ENCODE assay signal across 37 cellular contexts in genomic region chr16:1501630-1502029, GRCh38. TPM values are rescaled to one million over a fixed set of nuclear protein-coding genes. Genes with fewer than 3 reads are reported as not detected.
"Had no signal": no experiment of that assay in that cellular context is flagged by ENCODE, and none has a peak within 500 bp of the region (broad histone marks: within the 10 kb centered on the region; RNA-seq: fewer than 3 reads in every experiment).

No MANE protein-coding gene starts in this region.

- H3K27me3 ChIP-seq: adrenal gland, body of pancreas, brain microvascular endothelial cell, breast epithelium had no signal

- H3K9me3 ChIP-seq: adrenal gland, body of pancreas, breast epithelium had no signal

- FAIRE-seq: astrocyte, TTC549 had no signal

- ATAC-seq: activated CD8-positive, alpha-beta T cell treated with anti-CD3 and anti-CD28 coated beads for 36 hours; activated naive CD4-positive, alpha-beta T cell treated with anti-CD3 and anti-CD28 coated beads, Interleukin-2, amount 50 U/mL, for 72 hours; activated T-cell treated with anti-CD3 and anti-CD28 coated beads, Interleukin-2, amount 50 U/mL, for 4 hours; activated T-cell treated with anti-CD3 and anti-CD28 coated beads, Interleukin-2, amount 50 U/mL, for 72 hours; activated T-helper 17 cell treated with anti-CD3 and anti-CD28 coated beads, Interleukin-2, amount 50 U/mL, for 72 hours; body of pancreas had no signal

- H3K27ac ChIP-seq: adrenal gland, body of pancreas, brain microvascular endothelial cell, breast epithelium, VCaP had no signal

- H3K4me3 ChIP-seq: adrenal gland, body of pancreas, breast epithelium had no signal

- H3K4me1 ChIP-seq: adrenal gland, body of pancreas, breast epithelium had no signal

- DNase-seq: activated B cell treated with CpG ODN at 0.5 μM for 24 hours; activated CD4-positive, alpha-beta memory T cell treated with anti-CD3 and anti-CD28 coated beads for 36 hours; activated CD4-positive, alpha-beta T cell treated with anti-CD3 and anti-CD28 coated beads for 4 hours; activated CD4-positive, alpha-beta T cell treated with anti-CD3 and anti-CD28 coated beads, Interleukin-2, amount 10 ng/mL, durations not matched to agents 24 days and 14 days; activated CD4-positive, alpha-beta T cell treated with anti-CD3 and anti-CD28 coated beads, Interleukin-2, amount 50 U/mL, for 1 hour; activated CD4-positive, alpha-beta T cell treated with anti-CD3 and anti-CD28 coated beads, Interleukin-2, amount 50 U/mL, for 4 hours; activated CD4-positive, CD25-positive, alpha-beta regulatory T cell treated with anti-CD3 and anti-CD28 coated beads, Interleukin-2, amount 50 U/mL, for 72 hours; activated CD8-positive, alpha-beta memory T cell treated with anti-CD3 and anti-CD28 coated beads, Interleukin-2, amount 50 U/mL, for 4 hours; activated CD8-positive, alpha-beta T cell treated with anti-CD3 and anti-CD28 coated beads for 36 hours; activated effector memory CD4-positive, alpha-beta T cell treated with anti-CD3 and anti-CD28 coated beads, Interleukin-2, amount 50 U/mL, for 16 hours; activated gamma-delta T cell treated with Interleukin-2 at 50 U/mL for 16 hours; activated naive CD4-positive, alpha-beta T cell; activated naive CD4-positive, alpha-beta T cell treated with anti-CD3 and anti-CD28 coated beads, Interleukin-2, amount 10 ng/mL, durations not matched to agents 7 days and 5 days; activated naive CD8-positive, alpha-beta T cell treated with anti-CD3 and anti-CD28 coated beads for 36 hours; activated T-cell treated with anti-CD3 and anti-CD28 coated beads for 4 hours; activated T-cell treated with anti-CD3 and anti-CD28 coated beads, Interleukin-2, amount 50 U/mL, for 1 hour; activated T-cell treated with anti-CD3 and anti-CD28 coated beads, Interleukin-2, amount 50 U/mL, for 4 hours; activated T-cell treated with anti-CD3 and anti-CD28 coated beads, Interleukin-2, amount 50 U/mL, for 72 hours; adrenal gland; amniotic stem cell; body of pancreas; brain microvascular endothelial cell; central memory CD4-positive, alpha-beta T cell; T-helper 1 cell; T-helper 2 cell; T-helper 9 cell had no signal

RNA-seq across cellular contexts. Expression of gene PTX4, which starts 12.9 kb away (rescaled TPM):
- total RNA-seq: activated B cell treated with CpG ODN at 0.5 μM for 24 hours; activated CD4-positive, alpha-beta memory T cell treated with anti-CD3 and anti-CD28 coated beads for 36 hours; activated CD4-positive, alpha-beta T cell treated with anti-CD3 and anti-CD28 coated beads, Interleukin-2, amount 10 ng/mL, durations not matched to agents 24 days and 14 days; activated CD8-positive, alpha-beta memory T cell treated with anti-CD3 and anti-CD28 coated beads for 36 hours; activated CD8-positive, alpha-beta T cell treated with anti-CD3 and anti-CD28 coated beads for 36 hours; activated naive CD4-positive, alpha-beta T cell treated with anti-CD3 and anti-CD28 coated beads, Interleukin-2, amount 50 U/mL, for 72 hours; activated naive CD8-positive, alpha-beta T cell treated with anti-CD3 and anti-CD28 coated beads for 36 hours; activated T-cell treated with anti-CD3 and anti-CD28 coated beads, Interleukin-2, amount 50 U/mL, for 72 hours; activated T-helper 1 cell treated with anti-CD3 and anti-CD28 coated beads, Interleukin-12 subunit alpha, Interleukin-12 subunit beta, Interleukin-2, Interleukin-4 antibody, amounts not matched to agents 30 ng/mL and 10 ng/mL and 1 ng/mL, durations not matched to agents 14 hours and 24 hours and 36 hours; activated T-helper 17 cell treated with anti-CD3 and anti-CD28 coated beads, Interleukin-2, amount 50 U/mL, for 72 hours; astrocyte; body of pancreas; breast epithelium; cardiac septum; cerebellum had no signal
- polyA plus RNA-seq: aorta had no signal

RNA-seq across cellular contexts. Expression of gene TMEM204, which starts 31.8 kb away (rescaled TPM):
- total RNA-seq: astrocyte had no signal
